Comparison of ENCODE assay signal across 1 cellular context in the genomic region with DNA sequence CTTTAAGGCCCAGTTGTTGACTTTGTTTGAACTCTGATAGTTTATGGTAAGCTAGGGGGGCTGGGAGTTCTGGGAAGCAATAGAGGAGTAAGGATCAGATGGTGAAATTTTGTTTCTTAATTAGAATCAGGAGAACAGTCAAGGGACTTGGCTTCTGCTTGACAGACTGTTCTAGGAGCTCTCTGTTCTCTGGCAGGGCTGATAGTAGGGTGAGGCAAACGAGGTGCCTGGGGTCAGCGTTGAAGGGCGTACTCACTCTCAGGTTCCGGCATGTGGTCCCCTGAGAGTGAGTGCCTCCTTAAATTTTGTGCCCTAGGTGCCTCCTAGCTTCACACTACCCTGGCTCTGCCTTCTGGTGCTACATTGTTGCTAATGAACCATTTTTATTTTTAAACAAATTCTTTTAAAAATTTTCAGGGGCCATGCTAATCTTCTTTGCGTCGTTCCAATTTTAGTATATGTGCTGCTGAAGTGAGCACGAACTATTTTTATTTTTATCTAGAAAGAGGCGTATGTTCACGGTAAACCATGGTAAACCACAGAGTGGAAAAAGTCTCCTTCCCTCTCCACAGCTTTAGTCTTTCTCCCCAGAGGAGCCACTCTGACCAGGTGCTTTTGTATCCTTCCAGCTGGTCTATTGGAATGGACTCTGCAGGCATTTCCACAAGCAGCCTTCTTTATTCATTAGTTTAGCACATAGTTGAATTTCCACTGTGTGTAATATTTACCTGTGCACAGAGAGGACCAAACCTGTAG.
TF ChIP-seq lines count a peak whose summit lies in the region.

No MANE protein-coding gene starts in this region.

TF ChIP-seq in K562, 482 proteins besides CTCF, POLR2A, EP300 and RAD21 (continued from another document):
- TF ChIP-seq, protein P1, sequence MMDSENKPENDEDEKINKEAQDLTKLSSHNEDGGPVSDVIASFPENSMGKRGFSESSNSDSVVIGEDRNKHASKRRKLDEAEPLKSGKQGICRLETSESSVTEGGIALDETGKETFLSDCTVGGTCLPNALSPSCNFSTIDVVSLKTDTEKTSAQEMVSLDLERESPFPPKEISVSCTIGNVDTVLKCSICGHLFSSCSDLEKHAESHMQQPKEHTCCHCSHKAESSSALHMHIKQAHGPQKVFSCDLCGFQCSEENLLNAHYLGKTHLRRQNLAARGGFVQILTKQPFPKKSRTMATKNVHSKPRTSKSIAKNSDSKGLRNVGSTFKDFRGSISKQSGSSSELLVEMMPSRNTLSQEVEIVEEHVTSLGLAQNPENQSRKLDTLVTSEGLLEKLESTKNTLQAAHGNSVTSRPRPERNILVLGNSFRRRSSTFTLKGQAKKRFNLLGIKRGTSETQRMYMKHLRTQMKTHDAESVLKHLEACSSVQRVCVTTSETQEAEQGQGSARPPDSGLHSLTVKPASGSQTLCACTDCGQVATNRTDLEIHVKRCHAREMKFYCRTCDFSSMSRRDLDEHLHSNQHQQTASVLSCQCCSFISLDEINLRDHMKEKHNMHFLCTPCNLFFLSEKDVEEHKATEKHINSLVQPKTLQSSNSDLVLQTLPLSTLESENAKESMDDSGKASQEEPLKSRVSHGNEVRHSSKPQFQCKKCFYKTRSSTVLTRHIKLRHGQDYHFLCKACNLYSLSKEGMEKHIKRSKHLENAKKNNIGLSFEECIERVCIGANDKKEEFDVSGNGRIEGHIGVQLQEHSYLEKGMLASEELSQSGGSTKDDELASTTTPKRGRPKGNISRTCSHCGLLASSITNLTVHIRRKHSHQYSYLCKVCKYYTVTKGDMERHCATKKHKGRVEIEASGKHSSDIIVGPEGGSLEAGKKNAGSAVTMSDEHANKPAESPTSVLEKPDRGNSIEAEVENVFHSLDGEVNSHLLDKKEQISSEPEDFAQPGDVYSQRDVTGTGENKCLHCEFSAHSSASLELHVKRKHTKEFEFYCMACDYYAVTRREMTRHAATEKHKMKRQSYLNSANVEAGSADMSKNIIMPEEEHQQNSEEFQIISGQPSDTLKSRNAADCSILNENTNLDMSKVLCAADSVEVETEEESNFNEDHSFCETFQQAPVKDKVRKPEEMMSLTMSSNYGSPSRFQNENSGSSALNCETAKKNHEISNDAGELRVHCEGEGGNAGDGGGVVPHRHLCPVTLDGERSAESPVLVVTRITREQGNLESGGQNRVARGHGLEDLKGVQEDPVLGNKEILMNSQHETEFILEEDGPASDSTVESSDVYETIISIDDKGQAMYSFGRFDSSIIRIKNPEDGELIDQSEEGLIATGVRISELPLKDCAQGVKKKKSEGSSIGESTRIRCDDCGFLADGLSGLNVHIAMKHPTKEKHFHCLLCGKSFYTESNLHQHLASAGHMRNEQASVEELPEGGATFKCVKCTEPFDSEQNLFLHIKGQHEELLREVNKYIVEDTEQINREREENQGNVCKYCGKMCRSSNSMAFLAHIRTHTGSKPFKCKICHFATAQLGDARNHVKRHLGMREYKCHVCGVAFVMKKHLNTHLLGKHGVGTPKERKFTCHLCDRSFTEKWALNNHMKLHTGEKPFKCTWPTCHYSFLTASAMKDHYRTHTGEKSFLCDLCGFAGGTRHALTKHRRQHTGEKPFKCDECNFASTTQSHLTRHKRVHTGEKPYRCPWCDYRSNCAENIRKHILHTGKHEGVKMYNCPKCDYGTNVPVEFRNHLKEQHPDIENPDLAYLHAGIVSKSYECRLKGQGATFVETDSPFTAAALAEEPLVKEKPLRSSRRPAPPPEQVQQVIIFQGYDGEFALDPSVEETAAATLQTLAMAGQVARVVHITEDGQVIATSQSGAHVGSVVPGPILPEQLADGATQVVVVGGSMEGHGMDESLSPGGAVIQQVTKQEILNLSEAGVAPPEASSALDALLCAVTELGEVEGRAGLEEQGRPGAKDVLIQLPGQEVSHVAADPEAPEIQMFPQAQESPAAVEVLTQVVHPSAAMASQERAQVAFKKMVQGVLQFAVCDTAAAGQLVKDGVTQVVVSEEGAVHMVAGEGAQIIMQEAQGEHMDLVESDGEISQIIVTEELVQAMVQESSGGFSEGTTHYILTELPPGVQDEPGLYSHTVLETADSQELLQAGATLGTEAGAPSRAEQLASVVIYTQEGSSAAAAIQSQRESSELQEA (IDR thresholded peaks at IDR 0.05; ENCODE audit: low read depth): no peak
- TF ChIP-seq RUNX1 (IDR thresholded peaks at IDR 0.05; ENCODE audit: low read depth) (no peak), SIX5 (IDR thresholded peaks at IDR 0.05; ENCODE audit: borderline replicate concordance in 1 of 2, insufficient read depth in 1 of 2, low read depth in 1 of 2, low read length in 2 of 2) (no peak), ZNF586 (CRISPR knock-in tag; conservative IDR thresholded peaks at IDR 0.05) (no peak), POLR2G (IDR thresholded peaks at IDR 0.05; ENCODE audit: low read depth, low read length) (no peak), CAMTA2 (CRISPR knock-in tag; conservative IDR thresholded peaks at IDR 0.05) (no peak), MYC (IDR thresholded peaks at IDR 0.05; ENCODE audit: low read depth, low read length) (no peak), MYC (CRISPR knock-in tag; IDR thresholded peaks at IDR 0.05; ENCODE audit: borderline replicate concordance, low read depth) (no peak), HDAC6 (IDR thresholded peaks at IDR 0.05; ENCODE audit: low read depth, low read length) (no peak)
